Comparison of ENCODE assay signal across 10 cellular contexts in the genomic region with DNA sequence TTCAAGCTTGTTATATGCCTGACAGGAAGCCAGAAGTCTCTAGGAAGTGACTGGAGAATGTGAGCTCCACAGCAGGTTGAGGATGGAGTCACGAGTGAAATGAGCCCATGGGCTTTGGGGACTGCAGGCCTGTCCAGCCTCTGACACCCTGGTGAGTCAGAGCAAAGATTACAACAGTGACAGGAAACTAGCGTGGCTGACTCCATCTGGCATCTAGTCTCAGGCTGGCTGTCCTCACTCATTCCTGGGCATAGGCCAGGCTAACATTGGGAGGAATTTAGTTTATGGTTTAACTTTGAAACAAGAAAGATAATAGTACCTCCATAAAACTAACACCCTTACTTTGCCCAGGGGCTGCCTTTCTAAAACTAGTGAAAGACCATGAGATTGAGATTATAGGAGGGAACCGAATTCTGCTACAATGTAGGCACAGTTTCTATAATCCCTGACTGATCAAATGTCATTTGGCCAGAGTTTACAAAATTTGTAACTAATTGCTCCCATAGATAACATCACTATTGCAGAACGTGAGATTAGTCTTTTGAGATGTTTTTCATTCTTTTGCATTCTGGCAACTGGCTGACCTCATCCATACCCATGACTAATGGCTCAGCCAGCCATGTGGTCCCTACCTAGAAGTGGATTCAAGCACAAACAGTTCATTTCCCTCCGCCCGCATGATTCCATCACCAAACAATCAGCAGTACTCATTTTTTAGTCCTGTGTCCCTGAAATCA.
A peak's percentile ranks its signal among the peaks of the same experiment; 100 is the strongest.
DNase-seq lines count a peak whose midpoint lies in the region; ATAC-seq, FAIRE-seq and TF ChIP-seq lines count a peak whose summit lies in the region.
"Had no signal": no experiment of that assay in that cellular context is flagged by ENCODE, and none has a peak within 500 bp of the region (broad histone marks: within the 10 kb centered on the region; RNA-seq: fewer than 3 reads in every experiment).

No MANE protein-coding gene starts in this region.

- no peak overlapping the region for H3K4me3 ChIP-seq in retinal pigment epithelial cell (ENCODE audit: low read length)

- peak; percentile 100 for FAIRE-seq in G401.6 (lab: Jason Lieb, UNC)

- no peak for ATAC-seq in HG03159 (IDR thresholded peaks at IDR 0.05; ENCODE audit: unreplicated experiment)

- DNase-seq in SW480 (ENCODE audit: low spot score), result peak; percentile 90
- peak; percentile 95 for DNase-seq in fibroblast of peridontal ligament (ENCODE audit: extremely low read depth)
- DNase-seq in retinal pigment epithelial cell (ENCODE audit: low read depth), result peak; percentile 96
- DNase-seq in NCI-H82 (lab: John Stamatoyannopoulos, UW), result no peak
- DNase-seq in HuH-7 (ENCODE audit: low spot score), result no peak
- DNase-seq in DMS53 (lab: John Stamatoyannopoulos, UW), result no peak
- DNase-seq: endodermal cell, OCI-M1 had no signal

- no peak for TF ChIP-seq CTCF in retinal pigment epithelial cell (conservative IDR thresholded peaks at IDR 0.05; ENCODE audit: low read depth, low read length)

Comparison
In these comparisons a context has a peak if more than half of its experiments do, and no peak if none do; other contexts are left out.
1. DNase-seq: peak in SW480 (single experiment), fibroblast of peridontal ligament (single experiment) and retinal pigment epithelial cell (single experiment); none in NCI-H82 (single experiment), HuH-7 (single experiment) and DMS53 (single experiment).